8 cellular contexts compared by ENCODE assay signal in the genomic region with DNA sequence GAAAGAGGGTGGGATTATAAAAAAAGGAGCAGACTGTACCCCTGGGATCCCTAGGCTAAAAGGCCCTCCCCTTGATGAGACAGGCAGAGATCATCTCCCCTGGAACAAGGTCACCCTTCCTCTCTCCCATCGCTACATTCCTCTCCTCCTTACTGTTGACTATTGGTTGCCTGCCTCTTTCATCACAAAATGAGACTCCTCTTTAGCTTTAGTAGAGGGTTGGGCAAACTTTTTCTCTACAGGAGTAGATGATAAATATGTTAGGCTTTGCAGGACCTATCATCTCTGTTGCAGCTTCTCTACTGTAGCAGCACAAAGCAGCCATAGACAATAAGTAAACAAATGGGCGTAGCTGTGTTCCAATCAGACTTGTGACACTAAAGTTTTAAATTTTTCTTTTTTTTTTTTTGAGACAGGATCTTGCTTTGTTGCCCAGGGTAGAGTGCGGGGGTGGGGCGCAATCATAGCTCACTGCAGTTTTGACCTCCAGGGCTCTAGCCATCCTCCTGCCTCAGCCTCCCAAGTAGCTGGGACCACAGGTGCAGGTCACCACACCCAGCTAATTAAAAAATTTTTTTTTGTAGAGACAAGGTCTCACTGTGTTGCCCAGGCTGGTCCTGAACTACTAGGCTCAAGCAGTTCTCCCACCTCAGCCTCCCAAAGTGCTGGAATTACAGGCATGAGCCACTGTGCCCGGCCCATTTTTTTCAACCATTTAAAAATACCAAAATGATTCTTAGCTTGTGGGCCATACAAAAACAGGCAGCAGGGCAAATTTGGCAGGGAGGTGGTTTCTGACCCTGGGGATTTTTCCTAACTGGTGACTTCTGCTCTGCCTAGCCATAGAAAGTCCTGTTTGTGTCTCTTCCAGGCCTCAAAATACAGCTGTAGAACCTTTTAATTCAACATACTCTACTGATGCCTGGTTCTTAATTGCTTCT. TPM values are rescaled to one million over a fixed set of nuclear protein-coding genes. Genes with fewer than 3 reads are reported as not detected.
DNase-seq lines count a peak whose midpoint lies in the region; ATAC-seq, FAIRE-seq and TF ChIP-seq lines count a peak whose summit lies in the region.

No MANE protein-coding gene starts in this region.

- 70 to 73% methylated on average over 5 of the region's 5 CpGs for WGBS in gastroesophageal sphincter (ENCODE audit: low coverage in 1 of 2), 2 donors
- WGBS in spleen, 5 donors = 67 to 76% (median 74%) methylated on average over 5 of the region's 5 CpGs

- H3K36me3 ChIP-seq in gastroesophageal sphincter (no peaks in the 10 kb centered on the region), spleen (peaks cover 0 to 7% (median 0%) of the 10 kb centered on the region in 6 donors)

- H3K4me1 ChIP-seq in gastroesophageal sphincter (peaks cover 56 to 85% (median 76%) of the 10 kb centered on the region in 3 donors), spleen (peaks cover 71 to 100% (median 94%) of the 10 kb centered on the region in 6 donors)

- H3K27me3 ChIP-seq in gastroesophageal sphincter = no peaks in the 10 kb centered on the region
- no peaks in the 10 kb centered on the region for H3K27me3 ChIP-seq in spleen (replicated peaks in 1 of 7)

- TF ChIP-seq POLR2A in gastroesophageal sphincter (IDR thresholded peaks at IDR 0.05) (no peak), spleen (IDR thresholded peaks at IDR 0.05) (no peak)

- H3K36me3 Mint-ChIP-seq in HFFc6 (ENCODE audit: low read depth) = peaks cover under 1% of the 10 kb centered on the region; the same call in 1 of the 2 replicates
- H3K36me3 Mint-ChIP-seq in activated T-cell treated with anti-CD3 and anti-CD28 coated beads, Interleukin-2, amount 50 U/mL, for 72 hours (ENCODE audit: insufficient read depth in 2 of 2) = peaks cover 2 to 3% of the 10 kb centered on the region in 2 donors

- TF ChIP-seq EP300 in gastroesophageal sphincter (IDR thresholded peaks at IDR 0.05) = no peak

- peaks cover 76% of the 10 kb centered on the region for H3K4me1 Mint-ChIP-seq in HFFc6 (ENCODE audit: low read depth)
- H3K4me1 Mint-ChIP-seq in activated T-cell treated with anti-CD3 and anti-CD28 coated beads, Interleukin-2, amount 50 U/mL, for 72 hours (ENCODE audit: low read depth) = peaks cover 91% of the 10 kb centered on the region

- H3K9me3 Mint-ChIP-seq in HFFc6 = peaks cover 2% of the 10 kb centered on the region
- no peaks in the 10 kb centered on the region for H3K9me3 Mint-ChIP-seq in activated T-cell treated with anti-CD3 and anti-CD28 coated beads, Interleukin-2, amount 50 U/mL, for 72 hours

- no peak for ATAC-seq in activated T-cell treated with anti-CD3 and anti-CD28 coated beads, Interleukin-2, amount 50 U/mL, for 72 hours (replicated peaks in 1 of 2)
- ATAC-seq in gastroesophageal sphincter (no peak), GM19395 (IDR thresholded peaks at IDR 0.05; ENCODE audit: unreplicated experiment) (no peak)

- H3K4me3 ChIP-seq in gastroesophageal sphincter (peak overlapping the region in 1 of 2 donors; percentile 9), spleen (peak overlapping the region in 4 of 8 donors; percentile 5 to 78 (median 30))

- intact Hi-C loops in spleen (cut with DNase I; ENCODE audit: low total_unique reads) = no loop called here

- TF ChIP-seq CTCF in HFFc6 (IDR thresholded peaks at IDR 0.05) = no peak
- no peak for TF ChIP-seq CTCF in gastroesophageal sphincter (IDR thresholded peaks at IDR 0.05)
- no peak for TF ChIP-seq CTCF in spleen (IDR thresholded peaks at IDR 0.05 in 8 of 11, conservative IDR thresholded peaks at IDR 0.05 in 3 of 11)

- H3K27ac ChIP-seq in gastroesophageal sphincter (peak overlapping the region; percentile 97 to 100 (median 100)), spleen (peak overlapping the region; percentile 93 to 100 (median 100))

- DNase-seq in HFFc6 (no peak), spleen (peak; percentile 72), T-helper 9 cell (no peak), urothelium cell line (ENCODE audit: low spot score) (no peak)
- DNase-seq in activated T-cell treated with anti-CD3 and anti-CD28 coated beads, Interleukin-2, amount 50 U/mL, for 72 hours = no peak
- no peak for DNase-seq in stimulated activated CD4-positive, alpha-beta T cell treated with anti-CD3 and anti-CD28 coated beads, Interleukin-12 subunit alpha, Interleukin-12 subunit beta, amount 100 ng/mL, for 4 hours

- peak overlapping the region; percentile 90 for H3K4me3 Mint-ChIP-seq in HFFc6
- peak overlapping the region; percentile 89 to 100 for H3K4me3 Mint-ChIP-seq in activated T-cell treated with anti-CD3 and anti-CD28 coated beads, Interleukin-2, amount 50 U/mL, for 72 hours

- FAIRE-seq in urothelium cell line (lab: Jason Lieb, UNC) = no peak

- H3K9me3 ChIP-seq in gastroesophageal sphincter (no peaks in the 10 kb centered on the region), spleen (no peaks in the 10 kb centered on the region)

- peak overlapping the region; percentile 99 for H3K27ac Mint-ChIP-seq in HFFc6
- peak overlapping the region; percentile 100 for H3K27ac Mint-ChIP-seq in activated T-cell treated with anti-CD3 and anti-CD28 coated beads, Interleukin-2, amount 50 U/mL, for 72 hours

- H3K27me3 Mint-ChIP-seq in HFFc6 (ENCODE audit: insufficient read depth) = peaks cover 35% of the 10 kb centered on the region
- no peaks in the 10 kb centered on the region for H3K27me3 Mint-ChIP-seq in activated T-cell treated with anti-CD3 and anti-CD28 coated beads, Interleukin-2, amount 50 U/mL, for 72 hours (ENCODE audit: low read depth)

RNA-seq across cellular contexts. Expression of a gene that starts 15.1 kb away (rescaled TPM):
- 100 to 1,000 TPM; 155 to 170 (median 164) TPM for total RNA-seq in HFFc6 (2021; fragmentation: NEBNext Ultra II Directional; extraction: Animal tissue kit (Norgen Biotek cat#: 25700))
- 100 to 1,000 TPM; 373 to 495 TPM for total RNA-seq in activated T-cell treated with anti-CD3 and anti-CD28 coated beads, Interleukin-2, amount 50 U/mL, for 72 hours
- total RNA-seq in gastroesophageal sphincter = 100 to 1,000 TPM; 212 to 353 (median 317) TPM
- total RNA-seq in spleen = 100 to 1,000 TPM; 261 to 435 (median 336) TPM
- polyA plus RNA-seq in spleen = 100 to 1,000 TPM in 1 of 3 donors, 10 to 100 TPM in 2; 75.8 to 118 (median 85.9) TPM

RNA-seq across cellular contexts. Expression of a gene that starts 15.1 kb away (rescaled TPM):
- total RNA-seq in HFFc6 (2021; fragmentation: NEBNext Ultra II Directional; extraction: Animal tissue kit (Norgen Biotek cat#: 25700)) = 10 to 100 TPM; 33.7 to 61.2 (median 38.2) TPM
- 1 to 10 TPM in 1 of 2 donors, under 1 TPM in 1; 0.86 to 2.6 TPM for total RNA-seq in activated T-cell treated with anti-CD3 and anti-CD28 coated beads, Interleukin-2, amount 50 U/mL, for 72 hours
- total RNA-seq in gastroesophageal sphincter (10 to 100 TPM; 27.1 to 66.5 (median 36.3) TPM), spleen (10 to 100 TPM in 5 of 7 donors, 1 to 10 TPM in 2; 2.8 to 19.1 (median 12.4) TPM)
- polyA plus RNA-seq in spleen = 10 to 100 TPM in 1 of 3 donors, 1 to 10 TPM in 2; 5.0 to 10.9 (median 9.4) TPM

RNA-seq across cellular contexts. Expression of a gene that starts 48.8 kb away (rescaled TPM):
- under 1 TPM in 2 of 6 experiments, not detected in 4; 0.43 to 0.59 TPM for total RNA-seq in HFFc6 (2021; fragmentation: NEBNext Ultra II Directional; extraction: Animal tissue kit (Norgen Biotek cat#: 25700))
- under 1 TPM in 1 of 2 donors, not detected in 1; 0.79 TPM for total RNA-seq in activated T-cell treated with anti-CD3 and anti-CD28 coated beads, Interleukin-2, amount 50 U/mL, for 72 hours
- total RNA-seq in gastroesophageal sphincter (not detected), spleen (1 to 10 TPM in 1 of 7 donors, under 1 TPM in 1, not detected in 5; 0.97 to 1.9 TPM)
- under 1 TPM in 2 of 3 donors, not detected in 1; 0.20 to 0.29 TPM for polyA plus RNA-seq in spleen

RNA-seq across cellular contexts. Expression of a gene that starts 56.4 kb away (rescaled TPM):
- total RNA-seq in HFFc6 (2021; fragmentation: NEBNext Ultra II Directional; extraction: Animal tissue kit (Norgen Biotek cat#: 25700)) = 10 to 100 TPM; 30.8 to 52.0 (median 46.5) TPM
- 1 to 10 TPM; 1.3 to 1.5 TPM for total RNA-seq in activated T-cell treated with anti-CD3 and anti-CD28 coated beads, Interleukin-2, amount 50 U/mL, for 72 hours
- total RNA-seq in gastroesophageal sphincter = 10 to 100 TPM; 12.6 to 29.7 (median 19.4) TPM
- total RNA-seq in spleen = 10 to 100 TPM in 5 of 7 donors, 1 to 10 TPM in 2; 6.6 to 16.5 (median 13.6) TPM
- polyA plus RNA-seq in spleen = 1 to 10 TPM; 2.7 to 6.8 (median 6.4) TPM
